ENCODE assay signal across 9 cellular contexts in the genomic region with DNA sequence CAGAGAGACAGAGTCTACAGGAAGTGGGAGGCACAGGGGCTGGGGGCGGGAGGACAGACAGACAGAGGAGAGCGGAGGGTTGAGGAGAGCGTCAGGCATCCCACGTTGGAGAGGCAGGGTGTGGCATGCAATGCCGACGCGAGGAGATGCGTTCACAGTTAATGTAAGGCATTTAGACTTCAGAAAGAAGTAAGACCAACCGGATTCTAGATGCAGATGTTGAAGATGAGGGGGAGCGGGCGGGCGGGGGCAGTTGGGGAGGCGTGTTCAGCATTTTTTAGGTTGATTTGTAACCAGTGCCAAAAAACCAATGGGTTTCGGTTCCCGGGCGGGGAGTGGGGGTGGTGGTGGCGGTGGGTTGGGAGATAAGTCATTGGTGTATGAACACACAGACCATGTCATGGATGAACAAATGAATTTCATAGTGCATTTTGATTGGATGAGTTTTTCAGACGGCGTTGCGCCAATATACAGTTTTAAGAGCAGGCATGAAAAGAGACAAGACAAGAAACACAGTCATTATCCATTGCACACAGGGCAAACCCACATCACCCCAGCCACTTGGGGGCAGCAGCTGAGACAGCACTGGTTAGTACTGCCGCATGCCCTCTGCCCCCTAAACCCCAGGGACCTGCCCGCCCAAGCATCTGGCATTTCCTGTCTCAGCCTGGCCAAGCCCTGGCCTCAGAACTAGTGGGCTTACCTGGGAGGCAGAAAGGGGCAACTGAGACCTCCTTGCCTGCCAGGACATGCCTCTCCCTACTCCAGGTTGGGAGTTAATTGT.
DNase-seq lines count a peak whose midpoint lies in the region; ATAC-seq and TF ChIP-seq lines count a peak whose summit lies in the region.
"Had no signal": no experiment of that assay in that cellular context is flagged by ENCODE, and none has a peak within 500 bp of the region (broad histone marks: within the 10 kb centered on the region; RNA-seq: fewer than 3 reads in every experiment).

No MANE protein-coding gene starts in this region.

- H3K27me3 Mint-ChIP-seq in T-helper 17 cell, result peaks cover 9% of the 10 kb centered on the region

- intact Hi-C loops in sigmoid colon (cut with DNase I), result no loop called here

- H3K27ac ChIP-seq in sigmoid colon, result no peak overlapping the region
- H3K27ac ChIP-seq: colonic mucosa had no signal

- no peak for TF ChIP-seq POLR2A in erythroblast (IDR thresholded peaks at IDR 0.05; ENCODE audit: low read length)
- no peak for TF ChIP-seq POLR2A in sigmoid colon (IDR thresholded peaks at IDR 0.05)

- H3K27me3 ChIP-seq in sigmoid colon, result no peaks in the 10 kb centered on the region
- H3K27me3 ChIP-seq: colonic mucosa had no signal

- ATAC-seq in T-helper 17 cell (peak; percentile 76), HG03097 (IDR thresholded peaks at IDR 0.05; ENCODE audit: low FRiP score, unreplicated experiment) (no peak), HG03135 (IDR thresholded peaks at IDR 0.05; ENCODE audit: unreplicated experiment) (no peak)

- peak overlapping the region; percentile 75 for H3K27ac Mint-ChIP-seq in T-helper 17 cell

- WGBS in sigmoid colon, 2 donors, result 67 to 71% methylated on average over 22 of the region's 22 CpGs

- peak overlapping the region; percentile 86 for H3K4me3 Mint-ChIP-seq in T-helper 17 cell

- H3K9me3 ChIP-seq in T-helper 17 cell (ENCODE audit: control insufficient read depth, low read length, poor library complexity, severe bottlenecking) (no peaks in the 10 kb centered on the region), sigmoid colon (peaks cover 0 to 1% (median 0%) of the 10 kb centered on the region in 4 donors)
- H3K9me3 ChIP-seq: colonic mucosa had no signal

- H3K36me3 Mint-ChIP-seq in T-helper 17 cell (ENCODE audit: low read depth), result peaks cover 2% of the 10 kb centered on the region

- H3K4me3 ChIP-seq in AG10803 (ENCODE audit: low read length) (no peak overlapping the region), GM12875 (ENCODE audit: low read depth, low read length) (no peak overlapping the region), sigmoid colon (no peak overlapping the region)
- H3K4me3 ChIP-seq: colonic mucosa had no signal

- no peak for DNase-seq in AG10803 (ENCODE audit: low read depth)
- DNase-seq in T-helper 17 cell, result no peak
- DNase-seq in germinal center (ENCODE audit: low spot score), result peak; percentile 50
- no peak for DNase-seq in erythroblast (lab: John Stamatoyannopoulos, UW)
- no peak for DNase-seq in sigmoid colon
- DNase-seq: colonic mucosa had no signal

- TF ChIP-seq CTCF in AG10803 (conservative IDR thresholded peaks at IDR 0.05; ENCODE audit: low read length) (peak; percentile 14; the same call in 1 of the 2 replicates), GM12875 (IDR thresholded peaks at IDR 0.05; ENCODE audit: borderline replicate concordance, insufficient read depth, low read depth, low read length) (peak; percentile 39; the same call in 1 of the 2 replicates), sigmoid colon (IDR thresholded peaks at IDR 0.05) (no peak)

- no peaks in the 10 kb centered on the region for H3K4me1 ChIP-seq in sigmoid colon
- H3K4me1 ChIP-seq: colonic mucosa had no signal

- no peaks in the 10 kb centered on the region for H3K36me3 ChIP-seq in sigmoid colon
- H3K36me3 ChIP-seq: colonic mucosa had no signal

- peaks cover 19% of the 10 kb centered on the region for H3K4me1 Mint-ChIP-seq in T-helper 17 cell

- TF ChIP-seq EP300 in sigmoid colon (IDR thresholded peaks at IDR 0.05), result no peak

Comparison
In these comparisons a context has a peak if more than half of its experiments do, and no peak if none do; other contexts are left out.
1. CTCF ChIP-seq: peak in AG10803 (single experiment) and GM12875 (single experiment); none in sigmoid colon (0 of 4).